19 cellular contexts compared by ENCODE assay signal in genomic region chr5:96717874-96718273, GRCh38. TPM values are rescaled to one million over a fixed set of nuclear protein-coding genes. Genes with fewer than 3 reads are reported as not detected.
DNase-seq lines count a peak whose midpoint lies in the region; ATAC-seq and TF ChIP-seq lines count a peak whose summit lies in the region.
"Had no signal": no experiment of that assay in that cellular context is flagged by ENCODE, and none has a peak within 500 bp of the region (broad histone marks: within the 10 kb centered on the region; RNA-seq: fewer than 3 reads in every experiment).

No MANE protein-coding gene starts in this region.

- no peak overlapping the region for H3K4me3 ChIP-seq in CD8-positive, alpha-beta memory T cell (ENCODE audit: low read length)
- no peak overlapping the region for H3K4me3 ChIP-seq in psoas muscle
- H3K4me3 ChIP-seq: uterus had no signal

- 99 to 100% (median 100%) methylated on average over 1 of the region's 1 CpG for WGBS in psoas muscle, 3 donors

- H3K27me3 Mint-ChIP-seq in CD8-positive, alpha-beta memory T cell = no peaks in the 10 kb centered on the region
- no peaks in the 10 kb centered on the region; the same call in 1 of the 2 replicates for H3K27me3 Mint-ChIP-seq in HFFc6 (ENCODE audit: insufficient read depth)
- no peaks in the 10 kb centered on the region for H3K27me3 Mint-ChIP-seq in effector memory CD8-positive, alpha-beta T cell
- H3K27me3 Mint-ChIP-seq: activated CD4-positive, alpha-beta memory T cell treated with anti-CD3 and anti-CD28 coated beads, Interleukin-2, amount 10 ng/mL, durations not matched to agents 7 days and 5 days had no signal

- intact Hi-C loops in psoas muscle (cut with DNase I) = no loop called here

- TF ChIP-seq CTCF in HFFc6 (IDR thresholded peaks at IDR 0.05) = no peak
- no peak for TF ChIP-seq CTCF in psoas muscle (IDR thresholded peaks at IDR 0.05)

- no peaks in the 10 kb centered on the region for H3K27me3 ChIP-seq in CD8-positive, alpha-beta memory T cell (ENCODE audit: insufficient read depth, low read length, poor library complexity, severe bottlenecking)
- no peaks in the 10 kb centered on the region for H3K27me3 ChIP-seq in psoas muscle (ENCODE audit: insufficient read depth in 3 of 3, low read length in 2 of 3)
- H3K27me3 ChIP-seq: dorsolateral prefrontal cortex, uterus had no signal

- H3K9me3 Mint-ChIP-seq in CD8-positive, alpha-beta memory T cell = no peaks in the 10 kb centered on the region
- no peaks in the 10 kb centered on the region for H3K9me3 Mint-ChIP-seq in HFFc6
- no peaks in the 10 kb centered on the region for H3K9me3 Mint-ChIP-seq in effector memory CD8-positive, alpha-beta T cell
- H3K9me3 Mint-ChIP-seq: activated CD4-positive, alpha-beta memory T cell treated with anti-CD3 and anti-CD28 coated beads, Interleukin-2, amount 10 ng/mL, durations not matched to agents 7 days and 5 days; H9 had no signal

- H3K4me1 Mint-ChIP-seq in CD8-positive, alpha-beta memory T cell = peaks cover 59 to 92% (median 86%) of the 10 kb centered on the region in 3 donors
- peaks cover 65% of the 10 kb centered on the region for H3K4me1 Mint-ChIP-seq in HFFc6 (ENCODE audit: low read depth)
- H3K4me1 Mint-ChIP-seq in effector memory CD8-positive, alpha-beta T cell (ENCODE audit: low read depth in 2 of 2) = peaks cover 51 to 60% of the 10 kb centered on the region in 2 donors

- no peak for DNase-seq in CD8-positive, alpha-beta memory T cell
- DNase-seq in HFFc6 = no peak
- no peak for DNase-seq in effector memory CD8-positive, alpha-beta T cell
- no peak for DNase-seq in psoas muscle
- DNase-seq in NCI-H1436 (lab: John Stamatoyannopoulos, UW) = no peak
- DNase-seq: activated CD4-positive, alpha-beta memory T cell treated with anti-CD3 and anti-CD28 coated beads, Interleukin-2, amount 10 ng/mL, durations not matched to agents 7 days and 5 days; activated CD4-positive, CD25-positive, alpha-beta regulatory T cell; activated T-cell treated with anti-CD3 and anti-CD28 coated beads for 4 hours; amniotic stem cell; dorsolateral prefrontal cortex; GF-D8; H9; KBM-7; NCI-H748 treated with DMSO at 0.1 percent for 48 hours; uterus had no signal

- no peak for ATAC-seq in effector memory CD8-positive, alpha-beta T cell (replicated peaks)
- no peak for ATAC-seq in psoas muscle
- no peak for ATAC-seq in GM21360 (IDR thresholded peaks at IDR 0.05; ENCODE audit: unreplicated experiment)
- ATAC-seq in GM19351 (IDR thresholded peaks at IDR 0.05; ENCODE audit: unreplicated experiment) = no peak
- ATAC-seq: sciatic nerve had no signal

- POLR2A ChIA-PET in CD8-positive, alpha-beta memory T cell (lab: Charles Lee) = no interaction called here

- peak overlapping the region in 7 of 8 donors; percentile 12 to 72 (median 42) for H3K27ac Mint-ChIP-seq in CD8-positive, alpha-beta memory T cell
- H3K27ac Mint-ChIP-seq in HFFc6 = peak overlapping the region; percentile 9; the same call in 1 of the 2 replicates
- peak overlapping the region; percentile 96 to 98 for H3K27ac Mint-ChIP-seq in effector memory CD8-positive, alpha-beta T cell
- H3K27ac Mint-ChIP-seq: activated CD4-positive, alpha-beta memory T cell treated with anti-CD3 and anti-CD28 coated beads, Interleukin-2, amount 10 ng/mL, durations not matched to agents 7 days and 5 days; H9 had no signal

- H3K4me1 ChIP-seq in CD8-positive, alpha-beta memory T cell (ENCODE audit: insufficient read depth, low read length) = peaks cover 33% of the 10 kb centered on the region
- H3K4me1 ChIP-seq in psoas muscle = peaks cover 85% of the 10 kb centered on the region

- H3K9me3 ChIP-seq in CD8-positive, alpha-beta memory T cell (ENCODE audit: low read length) = no peaks in the 10 kb centered on the region
- H3K9me3 ChIP-seq in psoas muscle = no peaks in the 10 kb centered on the region
- H3K9me3 ChIP-seq: uterus had no signal

- H3K36me3 ChIP-seq in CD8-positive, alpha-beta memory T cell (ENCODE audit: insufficient read depth, low read length) = no peaks in the 10 kb centered on the region
- peaks cover 0 to under 1% of the 10 kb centered on the region in 2 donors for H3K36me3 ChIP-seq in psoas muscle (ENCODE audit: insufficient read depth in 1 of 2, low read depth in 1 of 2)
- H3K36me3 ChIP-seq: uterus had no signal

- peaks cover 0 to 34% (median 6%) of the 10 kb centered on the region in 3 donors for H3K36me3 Mint-ChIP-seq in CD8-positive, alpha-beta memory T cell
- peaks cover 19% of the 10 kb centered on the region for H3K36me3 Mint-ChIP-seq in HFFc6 (ENCODE audit: low read depth)
- H3K36me3 Mint-ChIP-seq in effector memory CD8-positive, alpha-beta T cell (ENCODE audit: insufficient read depth) = peaks cover 12% of the 10 kb centered on the region

- no peak overlapping the region for H3K4me3 Mint-ChIP-seq in CD8-positive, alpha-beta memory T cell
- H3K4me3 Mint-ChIP-seq in HFFc6 = no peak overlapping the region
- H3K4me3 Mint-ChIP-seq in effector memory CD8-positive, alpha-beta T cell = no peak overlapping the region
- H3K4me3 Mint-ChIP-seq: activated CD4-positive, alpha-beta memory T cell treated with anti-CD3 and anti-CD28 coated beads, Interleukin-2, amount 10 ng/mL, durations not matched to agents 7 days and 5 days; H9 had no signal

- no peak overlapping the region for H3K27ac ChIP-seq in CD8-positive, alpha-beta memory T cell (ENCODE audit: low read depth, low read length)
- H3K27ac ChIP-seq in psoas muscle = peak overlapping the region; percentile 77
- H3K27ac ChIP-seq: dorsolateral prefrontal cortex, parathyroid adenoma, uterus had no signal

- CTCF ChIA-PET in CD8-positive, alpha-beta memory T cell (lab: Charles Lee) = no interaction called here

RNA-seq across cellular contexts. Expression of gene CAST, which starts 55.7 kb away (rescaled TPM):
- 100 to 1,000 TPM; 127 to 134 TPM for total RNA-seq in CD8-positive, alpha-beta memory T cell
- 94.6 TPM for polyA plus RNA-seq in CD8-positive, alpha-beta memory T cell
- 100 to 1,000 TPM; 274 to 342 (median 322) TPM for total RNA-seq in HFFc6 (2021; fragmentation: NEBNext Ultra II Directional; extraction: Animal tissue kit (Norgen Biotek cat#: 25700))
- total RNA-seq in psoas muscle = 100 to 1,000 TPM; 193 to 447 (median 387) TPM
- 100 to 1,000 TPM; 231 to 312 (median 291) TPM for polyA plus RNA-seq in psoas muscle

Comparison
In these comparisons a context has a peak if more than half of its experiments do, and no peak if none do; other contexts are left out.
1. H3K27ac Mint-ChIP-seq: peak in every context shown above with its lines; median percentile 97 in effector memory CD8-positive, alpha-beta T cell; 42 in CD8-positive, alpha-beta memory T cell; 9 in HFFc6.